In the genomic region with DNA sequence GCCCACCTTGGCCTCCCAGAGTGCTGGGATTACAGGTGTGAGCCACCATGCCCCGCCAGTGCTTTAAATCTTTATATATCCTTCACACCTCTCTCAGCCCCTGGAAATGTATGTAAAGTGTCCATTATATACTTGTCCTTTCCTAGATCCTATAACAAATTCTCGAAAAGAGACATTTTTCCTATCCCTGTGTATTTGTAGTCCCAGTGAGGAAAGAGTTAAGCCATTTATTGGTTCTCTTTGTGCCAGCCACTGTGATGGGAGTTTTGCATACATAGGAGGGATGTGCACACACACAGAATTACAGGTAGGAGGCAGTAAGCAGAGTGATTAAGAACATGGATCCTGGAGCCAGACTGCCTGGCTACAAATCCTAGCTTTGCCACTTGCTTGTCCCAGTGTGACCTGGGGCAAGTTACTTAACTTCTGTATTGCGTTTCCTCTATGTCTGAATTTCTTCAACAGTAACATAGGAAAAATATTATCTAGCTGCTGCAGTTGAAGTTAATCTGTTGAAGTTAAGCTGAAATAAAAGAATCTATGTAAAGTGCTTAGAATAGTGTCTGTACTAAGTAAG, we compare ENCODE assay signal across 10 cellular contexts. TPM values are rescaled to one million over a fixed set of nuclear protein-coding genes. Genes with fewer than 3 reads are reported as not detected.
A peak's percentile ranks its signal among the peaks of the same experiment; 100 is the strongest.
DNase-seq lines count a peak whose midpoint lies in the region; ATAC-seq, FAIRE-seq and TF ChIP-seq lines count a peak whose summit lies in the region.
"Had no signal": no experiment of that assay in that cellular context is flagged by ENCODE, and none has a peak within 500 bp of the region (broad histone marks: within the 10 kb centered on the region; RNA-seq: fewer than 3 reads in every experiment).

No MANE protein-coding gene starts in this region.

- DNase-seq in NCI-H1694 treated with DMSO at 0.1 percent for 48 hours (lab: John Stamatoyannopoulos, UW) = peak; percentile 5
- DNase-seq in NCI-H1694 (lab: John Stamatoyannopoulos, UW) = no peak
- DNase-seq in NCI-H526 treated with DMSO at 0.1 percent for 48 hours (lab: John Stamatoyannopoulos, UW) = peak; percentile 54
- DNase-seq in choroid plexus epithelial cell (ENCODE audit: low read depth) = peak; percentile 16
- DNase-seq in pons (ENCODE audit: low spot score) = peak; percentile 9
- DNase-seq in omental fat pad (ENCODE audit: low spot score) = no peak
- DNase-seq in small intestine = no peak
- DNase-seq: transverse colon had no signal

- FAIRE-seq in small intestine (lab: Jason Lieb, UNC) = no peak

- no peaks in the 10 kb centered on the region for H3K27me3 ChIP-seq in small intestine (ENCODE audit: control insufficient read depth in 2 of 2, insufficient read depth in 2 of 2, low read length in 2 of 2)
- H3K27me3 ChIP-seq: gastroesophageal sphincter, transverse colon had no signal

- peaks cover 0 to 6% of the 10 kb centered on the region in 2 donors for H3K4me1 ChIP-seq in small intestine (ENCODE audit: control insufficient read depth in 2 of 2, insufficient read depth in 1 of 2, low read depth in 1 of 2, low read length in 1 of 2)

- H3K4me3 ChIP-seq in choroid plexus epithelial cell (ENCODE audit: low read depth, low read length) = no peak overlapping the region
- no peak overlapping the region for H3K4me3 ChIP-seq in small intestine (ENCODE audit: low read depth in 1 of 2, low read length in 2 of 2)
- H3K4me3 ChIP-seq: gastroesophageal sphincter, transverse colon had no signal

- H3K27ac ChIP-seq in small intestine (ENCODE audit: low read depth in 1 of 2, low read length in 1 of 2) = no peak overlapping the region
- H3K27ac ChIP-seq: gastroesophageal sphincter had no signal

- peak; percentile 22 for TF ChIP-seq CTCF in choroid plexus epithelial cell (conservative IDR thresholded peaks at IDR 0.05; ENCODE audit: low read depth, low read length)
- no peak for TF ChIP-seq CTCF in omental fat pad (IDR thresholded peaks at IDR 0.05)

- WGBS in small intestine, 3 donors = 76 to 87% (median 77%) methylated on average over 3 of the region's 3 CpGs

- ATAC-seq in GM19328 (IDR thresholded peaks at IDR 0.05; ENCODE audit: unreplicated experiment) = no peak
- ATAC-seq in omental fat pad (ENCODE audit: low FRiP score) = no peak
- ATAC-seq: gastroesophageal sphincter had no signal

- H3K36me3 ChIP-seq in small intestine (ENCODE audit: control insufficient read depth in 2 of 2, insufficient read depth in 2 of 2, low read length in 2 of 2) = no peaks in the 10 kb centered on the region
- H3K36me3 ChIP-seq: transverse colon had no signal

- no peaks in the 10 kb centered on the region for H3K9me3 ChIP-seq in small intestine (ENCODE audit: control insufficient read depth, low read depth)
- H3K9me3 ChIP-seq: gastroesophageal sphincter, transverse colon had no signal

RNA-seq across cellular contexts. Expression of gene RABGGTA, which starts 2.1 kb away (rescaled TPM):
- total RNA-seq in omental fat pad = 10 to 100 TPM; 20.7 to 30.9 (median 25.0) TPM
- polyA plus RNA-seq in small intestine = 10 to 100 TPM; 27.1 to 58.6 (median 44.9) TPM

RNA-seq across cellular contexts. Expression of gene TGM1, which starts 10.5 kb away (rescaled TPM):
- 100 to 1,000 TPM in 2 of 4 donors, 10 to 100 TPM in 1, 1 to 10 TPM in 1; 2.0 to 114 (median 79.1) TPM for total RNA-seq in omental fat pad
- 1 to 10 TPM; 1.5 to 3.4 (median 1.6) TPM for polyA plus RNA-seq in small intestine

RNA-seq across cellular contexts. Expression of gene DHRS1, which starts 26.1 kb away (rescaled TPM):
- 10 to 100 TPM; 14.3 to 42.5 (median 23.7) TPM for total RNA-seq in omental fat pad
- polyA plus RNA-seq in small intestine = 10 to 100 TPM; 45.2 to 95.7 (median 68.6) TPM

RNA-seq across cellular contexts. Expression of gene NOP9, which starts 26.1 kb away (rescaled TPM):
- total RNA-seq in omental fat pad = 10 to 100 TPM; 13.9 to 22.2 (median 17.8) TPM
- 10 to 100 TPM in 2 of 3 donors, 1 to 10 TPM in 1; 9.7 to 22.5 (median 14.3) TPM for polyA plus RNA-seq in small intestine

RNA-seq across cellular contexts. Expression of gene TINF2, which starts 31.1 kb away (rescaled TPM):
- 10 to 100 TPM; 46.1 to 80.1 (median 63.6) TPM for total RNA-seq in omental fat pad
- 10 to 100 TPM; 33.5 to 42.4 (median 38.0) TPM for polyA plus RNA-seq in small intestine

Comparison
In these comparisons a context has a peak if more than half of its experiments do, and no peak if none do; other contexts are left out.
1. DNase-seq: peak in NCI-H1694 treated with DMSO at 0.1 percent for 48 hours (single experiment), NCI-H526 treated with DMSO at 0.1 percent for 48 hours (single experiment), choroid plexus epithelial cell (single experiment) and pons (single experiment); none in NCI-H1694 (single experiment), omental fat pad (single experiment) and small intestine (single experiment).